In the genomic region with DNA sequence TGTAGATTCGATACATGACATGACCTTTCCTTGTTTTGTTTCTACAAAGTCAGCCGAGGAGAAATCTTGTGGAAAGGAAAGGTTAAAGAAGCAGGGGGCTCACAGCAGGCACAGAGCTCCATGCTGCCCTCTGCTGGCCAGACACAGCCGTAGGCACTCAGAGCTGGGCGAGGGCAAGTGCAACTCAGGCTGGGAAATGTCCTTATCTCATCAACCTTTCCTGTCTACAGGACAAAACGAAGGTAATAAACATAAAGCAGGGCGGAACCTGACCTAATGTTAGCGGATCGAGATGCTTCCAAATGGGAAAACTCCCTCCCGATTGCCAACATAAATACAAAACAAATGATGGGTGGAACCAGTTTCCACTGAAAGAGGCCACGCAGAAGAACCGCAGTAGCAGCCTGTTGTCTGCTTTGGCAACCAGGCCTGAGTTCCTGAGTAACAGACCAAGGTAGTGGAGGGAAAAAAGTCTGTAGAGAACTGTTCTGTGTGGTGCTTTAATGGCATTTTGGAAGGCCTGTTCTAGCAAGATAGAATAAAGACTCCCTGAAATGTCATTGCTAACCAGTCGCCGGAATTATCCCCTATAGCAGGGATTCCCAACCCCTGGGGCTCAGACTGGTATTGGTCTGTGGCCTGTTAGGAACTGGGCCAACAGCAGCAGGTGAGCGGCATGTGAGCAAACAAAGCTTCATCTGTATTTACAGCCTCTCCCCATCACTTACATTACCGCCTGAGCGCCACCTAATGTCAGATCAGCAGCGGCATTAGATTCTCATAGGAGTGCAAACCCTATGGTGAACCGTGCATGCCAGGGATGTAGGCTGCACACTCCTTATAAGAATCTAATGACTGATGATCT, we compare ENCODE assay signal across 9 cellular contexts.
DNase-seq lines count a peak whose midpoint lies in the region; ATAC-seq lines count a peak whose summit lies in the region.
"Had no signal": no experiment of that assay in that cellular context is flagged by ENCODE, and none has a peak within 500 bp of the region (broad histone marks: within the 10 kb centered on the region; RNA-seq: fewer than 3 reads in every experiment).

No MANE protein-coding gene starts in this region.

- H3K4me3 ChIP-seq in CD8-positive, alpha-beta memory T cell (ENCODE audit: low read length), result no peak overlapping the region
- H3K4me3 ChIP-seq in HUES48 (ENCODE audit: low read depth, low read length), result no peak overlapping the region

- H3K27ac ChIP-seq in CD8-positive, alpha-beta memory T cell (ENCODE audit: low read depth, low read length), result no peak overlapping the region
- peak overlapping the region; percentile 55 for H3K27ac ChIP-seq in HUES48 (ENCODE audit: low read depth, low read length)

- no peaks in the 10 kb centered on the region for H3K9me3 Mint-ChIP-seq in CD8-positive, alpha-beta memory T cell
- peaks cover 0 to 2% (median 0%) of the 10 kb centered on the region in 9 donors for H3K9me3 Mint-ChIP-seq in naive thymus-derived CD8-positive, alpha-beta T cell
- H3K9me3 Mint-ChIP-seq in stimulated activated memory B cell treated with anti-CD40 and anti-IgM and Interleukin-4, amounts not matched to agents 10 μg/mL and 1 μg/mL and 100 μg/mL, for 72 hours, result no peaks in the 10 kb centered on the region
- H3K9me3 Mint-ChIP-seq: T-helper 1 cell treated with Interleukin-12 subunit alpha and Interleukin-12 subunit beta and Interleukin-4 antibody, amounts not matched to agents 30 μg/mL and 1 μg/mL, for 36 hours had no signal

- peaks cover 5 to 7% (median 5%) of the 10 kb centered on the region in 3 donors for H3K4me1 Mint-ChIP-seq in CD8-positive, alpha-beta memory T cell
- peaks cover 0 to 4% (median 3%) of the 10 kb centered on the region in 4 donors for H3K4me1 Mint-ChIP-seq in naive thymus-derived CD8-positive, alpha-beta T cell
- peaks cover 6% of the 10 kb centered on the region for H3K4me1 Mint-ChIP-seq in stimulated activated memory B cell treated with anti-CD40 and anti-IgM and Interleukin-4, amounts not matched to agents 10 μg/mL and 1 μg/mL and 100 μg/mL, for 72 hours

- peak overlapping the region in 2 of 8 donors; percentile 58 to 72 for H3K27ac Mint-ChIP-seq in CD8-positive, alpha-beta memory T cell
- peak overlapping the region in 1 of 10 donors; percentile 56 for H3K27ac Mint-ChIP-seq in naive thymus-derived CD8-positive, alpha-beta T cell
- H3K27ac Mint-ChIP-seq in stimulated activated memory B cell treated with anti-CD40 and anti-IgM and Interleukin-4, amounts not matched to agents 10 μg/mL and 1 μg/mL and 100 μg/mL, for 72 hours, result no peak overlapping the region
- H3K27ac Mint-ChIP-seq: T-helper 1 cell treated with Interleukin-12 subunit alpha and Interleukin-12 subunit beta and Interleukin-4 antibody, amounts not matched to agents 30 μg/mL and 1 μg/mL, for 36 hours had no signal

- no peaks in the 10 kb centered on the region for H3K27me3 Mint-ChIP-seq in CD8-positive, alpha-beta memory T cell
- peaks cover 0 to 4% (median 0%) of the 10 kb centered on the region in 5 donors for H3K27me3 Mint-ChIP-seq in naive thymus-derived CD8-positive, alpha-beta T cell
- H3K27me3 Mint-ChIP-seq in stimulated activated memory B cell treated with anti-CD40 and anti-IgM and Interleukin-4, amounts not matched to agents 10 μg/mL and 1 μg/mL and 100 μg/mL, for 72 hours, result no peaks in the 10 kb centered on the region

- no peaks in the 10 kb centered on the region for H3K4me1 ChIP-seq in CD8-positive, alpha-beta memory T cell (ENCODE audit: insufficient read depth, low read length)
- peaks cover 9% of the 10 kb centered on the region for H3K4me1 ChIP-seq in HUES48 (ENCODE audit: control insufficient read depth, insufficient read depth, low read length)

- H3K9ac ChIP-seq in HUES48 (ENCODE audit: low read depth, low read length), result no peak overlapping the region

- ATAC-seq in GM21367 (IDR thresholded peaks at IDR 0.05; ENCODE audit: unreplicated experiment) (peak; percentile 89), esophagus mucosa (peak; percentile 73)
- peak; percentile 42 to 52 for ATAC-seq in naive thymus-derived CD8-positive, alpha-beta T cell
- ATAC-seq in stimulated activated memory B cell treated with anti-CD40 and anti-IgM and Interleukin-4, amounts not matched to agents 10 μg/mL and 1 μg/mL and 100 μg/mL, for 72 hours, result peak; percentile 67

- no peaks in the 10 kb centered on the region for H3K9me3 ChIP-seq in CD8-positive, alpha-beta memory T cell (ENCODE audit: low read length)
- H3K9me3 ChIP-seq in HUES48 (ENCODE audit: control insufficient read depth, insufficient read depth, low read length), result no peaks in the 10 kb centered on the region

- CTCF ChIA-PET in CD8-positive, alpha-beta memory T cell (lab: Charles Lee), result interaction anchor here (0.8 to 1.8 kb wide), 14 partner anchors 9 to 403 kb away, joined by 3 to 10 read pairs (median 4); no protein-coding TSS in a partner anchor

- no peaks in the 10 kb centered on the region for H3K36me3 ChIP-seq in CD8-positive, alpha-beta memory T cell (ENCODE audit: insufficient read depth, low read length)
- H3K36me3 ChIP-seq in HUES48 (ENCODE audit: control insufficient read depth, insufficient read depth, low read length), result 0 out of 2 replicates have a peak, but pooled peaks cover 7% of the 10 kb centered on the region

- POLR2A ChIA-PET in CD8-positive, alpha-beta memory T cell (lab: Charles Lee), result no interaction called here
- POLR2A ChIA-PET in naive thymus-derived CD8-positive, alpha-beta T cell (lab: Charles Lee), result no interaction called here

- H3K27me3 ChIP-seq in CD8-positive, alpha-beta memory T cell (ENCODE audit: insufficient read depth, low read length, poor library complexity, severe bottlenecking), result no peaks in the 10 kb centered on the region
- H3K27me3 ChIP-seq in HUES48 (ENCODE audit: control insufficient read depth, insufficient read depth, low read length), result no peaks in the 10 kb centered on the region

- DNase-seq in CD8-positive, alpha-beta memory T cell, result peak; percentile 19 to 67 (median 35)
- DNase-seq in NOMO-1 treated with DMSO at 0.1 percent for 48 hours (lab: John Stamatoyannopoulos, UW; ENCODE audit: unreplicated experiment), result peak; percentile 33
- peak; percentile 5 for DNase-seq in activated CD8-positive, alpha-beta memory T cell treated with anti-CD3 and anti-CD28 coated beads, Interleukin-2, amount 50 U/mL, for 1 hour (ENCODE audit: extremely low read depth)
- peak; percentile 8 to 68 (median 48) for DNase-seq in naive thymus-derived CD8-positive, alpha-beta T cell

- peaks cover 2 to 52% (median 3%) of the 10 kb centered on the region in 3 donors for H3K36me3 Mint-ChIP-seq in CD8-positive, alpha-beta memory T cell
- peaks cover 0 to 5% (median 0%) of the 10 kb centered on the region in 3 donors for H3K36me3 Mint-ChIP-seq in naive thymus-derived CD8-positive, alpha-beta T cell
- H3K36me3 Mint-ChIP-seq in stimulated activated memory B cell treated with anti-CD40 and anti-IgM and Interleukin-4, amounts not matched to agents 10 μg/mL and 1 μg/mL and 100 μg/mL, for 72 hours, result no peaks in the 10 kb centered on the region

- H3K4me3 Mint-ChIP-seq in CD8-positive, alpha-beta memory T cell, result no peak overlapping the region
- H3K4me3 Mint-ChIP-seq in naive thymus-derived CD8-positive, alpha-beta T cell, result no peak overlapping the region
- no peak overlapping the region for H3K4me3 Mint-ChIP-seq in stimulated activated memory B cell treated with anti-CD40 and anti-IgM and Interleukin-4, amounts not matched to agents 10 μg/mL and 1 μg/mL and 100 μg/mL, for 72 hours
- H3K4me3 Mint-ChIP-seq: T-helper 1 cell treated with Interleukin-12 subunit alpha and Interleukin-12 subunit beta and Interleukin-4 antibody, amounts not matched to agents 30 μg/mL and 1 μg/mL, for 36 hours had no signal
